ENCODE assay signal across 25 cellular contexts in the genomic region with DNA sequence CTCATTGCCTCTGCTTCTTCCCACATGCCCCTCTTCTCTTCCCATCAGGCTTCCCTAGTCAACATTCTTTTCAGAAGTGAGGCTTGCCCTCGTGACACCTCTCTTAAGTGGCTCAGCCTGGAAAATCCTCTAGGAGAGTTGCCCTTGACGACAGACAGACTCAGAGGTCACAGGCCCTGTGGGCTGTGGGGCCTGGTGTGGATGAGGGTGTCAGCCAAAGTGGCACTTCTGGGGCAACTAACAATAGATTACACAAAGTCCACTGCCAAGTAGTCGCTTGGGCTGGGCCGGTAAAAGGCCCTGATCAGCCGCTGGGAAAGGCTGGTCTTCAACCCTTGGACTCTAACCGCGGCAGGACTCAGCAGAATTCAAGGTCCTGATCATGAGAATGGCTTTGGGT. TPM values are rescaled to one million over a fixed set of nuclear protein-coding genes. Genes with fewer than 3 reads are reported as not detected.
DNase-seq lines count a peak whose midpoint lies in the region; ATAC-seq and TF ChIP-seq lines count a peak whose summit lies in the region.
"Had no signal": no experiment of that assay in that cellular context is flagged by ENCODE, and none has a peak within 500 bp of the region (broad histone marks: within the 10 kb centered on the region; RNA-seq: fewer than 3 reads in every experiment).

No MANE protein-coding gene starts in this region.

- H3K9me3 Mint-ChIP-seq in memory B cell: no peaks in the 10 kb centered on the region
- H3K9me3 Mint-ChIP-seq: activated naive CD4-positive, alpha-beta T cell treated with anti-CD3 and anti-CD28 coated beads for 36 hours; activated T-cell treated with anti-CD3 and anti-CD28 coated beads, Interleukin-2, amount 50 U/mL, for 24 hours; CD8-positive, alpha-beta T cell; effector memory CD8-positive, alpha-beta T cell; naive thymus-derived CD4-positive, alpha-beta T cell; stimulated activated naive B cell treated with anti-CD40 and anti-IgM and Interleukin-4, amounts not matched to agents 10 μg/mL and 1 μg/mL and 100 μg/mL, for 72 hours had no signal

- peaks cover 6% of the 10 kb centered on the region for H3K27me3 Mint-ChIP-seq in memory B cell
- H3K27me3 Mint-ChIP-seq: activated T-cell treated with anti-CD3 and anti-CD28 coated beads, Interleukin-2, amount 50 U/mL, for 24 hours had no signal

- DNase-seq in adrenal gland (peak; percentile 22 to 65 (median 46)), left cardiac atrium (peak; percentile 41), memory B cell (ENCODE audit: low spot score in 2 of 2) (no peak), thyroid gland (peak; percentile 20 to 22), ACHN (no peak), anterior cingulate cortex (lab: John Stamatoyannopoulos, UW) (no peak), NOMO-1 (lab: John Stamatoyannopoulos, UW; ENCODE audit: unreplicated experiment in 2 of 2) (no peak)
- DNase-seq: activated CD8-positive, alpha-beta T cell treated with anti-CD3 and anti-CD28 coated beads, Interleukin-2, amount 10 ng/mL, durations not matched to agents 7 days and 5 days; activated naive CD4-positive, alpha-beta T cell treated with anti-CD3 and anti-CD28 coated beads for 36 hours; activated T-cell treated with anti-CD3 and anti-CD28 coated beads, Interleukin-2, amount 50 U/mL, for 24 hours; CD8-positive, alpha-beta T cell; DMS153; effector memory CD8-positive, alpha-beta T cell; Kasumi-1; naive thymus-derived CD4-positive, alpha-beta T cell; NCI-H1092 treated with DMSO at 0.1 percent for 48 hours; NCI-H2029 treated with DMSO at 0.1 percent for 48 hours; NCI-H446; ovary; stimulated activated naive B cell treated with anti-CD40 and anti-IgM and Interleukin-4, amounts not matched to agents 10 μg/mL and 1 μg/mL and 100 μg/mL, for 72 hours; T1000 had no signal

- ATAC-seq in left cardiac atrium (peak; percentile 87 to 88), memory B cell (ENCODE audit: low read depth) (no peak)
- ATAC-seq: activated CD4-positive, CD25-positive, alpha-beta regulatory T cell treated with anti-CD3 and anti-CD28 coated beads, Interleukin-2, amount 50 U/mL, for 24 hours; activated CD8-positive, alpha-beta T cell treated with anti-CD3 and anti-CD28 coated beads, Interleukin-2, amount 10 ng/mL, durations not matched to agents 7 days and 5 days; CD8-positive, alpha-beta T cell; effector memory CD8-positive, alpha-beta T cell; HCT116; naive thymus-derived CD4-positive, alpha-beta T cell; stimulated activated naive B cell treated with anti-CD40 and anti-IgM and Interleukin-4, amounts not matched to agents 10 μg/mL and 1 μg/mL and 100 μg/mL, for 72 hours had no signal

- TF ChIP-seq CTCF in adrenal gland (IDR thresholded peaks at IDR 0.05) (no peak), thyroid gland (IDR thresholded peaks at IDR 0.05) (no peak)

- H3K4me1 ChIP-seq in adrenal gland (replicated peaks in 1 of 2) (peaks cover 0 to 6% of the 10 kb centered on the region in 2 donors), thyroid gland (peaks cover 0 to 15% of the 10 kb centered on the region in 2 donors)
- H3K4me1 ChIP-seq: ascending aorta had no signal

- intact Hi-C loops in adrenal gland (cut with DNase I): no loop called here
- intact Hi-C loops in left cardiac atrium (cut with DNase I): no loop called here
- intact Hi-C loops in thyroid gland (cut with DNase I): no loop called here

- H3K27me3 ChIP-seq in adrenal gland: no peaks in the 10 kb centered on the region
- H3K27me3 ChIP-seq in thyroid gland: no peaks in the 10 kb centered on the region
- H3K27me3 ChIP-seq: ascending aorta, ovary had no signal

- H3K4me3 ChIP-seq in adrenal gland: no peak overlapping the region
- H3K4me3 ChIP-seq in thyroid gland (replicated peaks in 1 of 3): no peak overlapping the region
- H3K4me3 ChIP-seq: ascending aorta, ovary had no signal

- 63 to 68% (median 66%) methylated on average over 5 to 7 of the region's 7 CpGs for WGBS in adrenal gland, 4 donors
- 66 to 68% methylated on average over 7 of the region's 7 CpGs for WGBS in thyroid gland, 2 donors

- no peaks in the 10 kb centered on the region for H3K36me3 Mint-ChIP-seq in memory B cell
- H3K36me3 Mint-ChIP-seq: CD8-positive, alpha-beta T cell; naive thymus-derived CD4-positive, alpha-beta T cell; stimulated activated naive B cell treated with anti-CD40 and anti-IgM and Interleukin-4, amounts not matched to agents 10 μg/mL and 1 μg/mL and 100 μg/mL, for 72 hours had no signal

- H3K4me1 Mint-ChIP-seq in memory B cell: peaks cover 6% of the 10 kb centered on the region
- H3K4me1 Mint-ChIP-seq: naive thymus-derived CD4-positive, alpha-beta T cell had no signal

- H3K27ac Mint-ChIP-seq in memory B cell: peak overlapping the region; percentile 18
- H3K27ac Mint-ChIP-seq: activated CD8-positive, alpha-beta T cell treated with anti-CD3 and anti-CD28 coated beads, Interleukin-2, amount 10 ng/mL, durations not matched to agents 7 days and 5 days; activated naive CD4-positive, alpha-beta T cell treated with anti-CD3 and anti-CD28 coated beads for 36 hours; activated T-cell treated with anti-CD3 and anti-CD28 coated beads, Interleukin-2, amount 50 U/mL, for 24 hours; CD8-positive, alpha-beta T cell; naive thymus-derived CD4-positive, alpha-beta T cell; stimulated activated naive B cell treated with anti-CD40 and anti-IgM and Interleukin-4, amounts not matched to agents 10 μg/mL and 1 μg/mL and 100 μg/mL, for 72 hours had no signal

- H3K9me3 ChIP-seq in adrenal gland (replicated peaks in 1 of 3) (no peaks in the 10 kb centered on the region), thyroid gland (no peaks in the 10 kb centered on the region)
- H3K9me3 ChIP-seq: ascending aorta, ovary had no signal

- no peak overlapping the region for H3K4me3 Mint-ChIP-seq in memory B cell
- H3K4me3 Mint-ChIP-seq: activated CD8-positive, alpha-beta T cell treated with anti-CD3 and anti-CD28 coated beads, Interleukin-2, amount 10 ng/mL, durations not matched to agents 7 days and 5 days; activated naive CD4-positive, alpha-beta T cell treated with anti-CD3 and anti-CD28 coated beads for 36 hours; activated T-cell treated with anti-CD3 and anti-CD28 coated beads, Interleukin-2, amount 50 U/mL, for 24 hours; CD8-positive, alpha-beta T cell; effector memory CD8-positive, alpha-beta T cell; naive thymus-derived CD4-positive, alpha-beta T cell; stimulated activated naive B cell treated with anti-CD40 and anti-IgM and Interleukin-4, amounts not matched to agents 10 μg/mL and 1 μg/mL and 100 μg/mL, for 72 hours had no signal

- no peak for TF ChIP-seq POLR2A in adrenal gland (IDR thresholded peaks at IDR 0.05)
- TF ChIP-seq POLR2A in thyroid gland (IDR thresholded peaks at IDR 0.05): no peak

- in situ Hi-C loops in ACHN (cut with HindIII; ENCODE audit: low pct_ligation_motif_present, low pct_unique_long_range_greater_than_20kb, low sequenced_read_pairs): no loop called here

- H3K36me3 ChIP-seq in adrenal gland (replicated peaks in 1 of 2) (no peaks in the 10 kb centered on the region), thyroid gland (no peaks in the 10 kb centered on the region)
- H3K36me3 ChIP-seq: ascending aorta, ovary had no signal

- peak overlapping the region in 1 of 5 donors; percentile 32 for H3K27ac ChIP-seq in adrenal gland
- no peak overlapping the region for H3K27ac ChIP-seq in thyroid gland
- H3K27ac ChIP-seq: ascending aorta, ovary, RWPE1 had no signal

RNA-seq across cellular contexts. Expression of gene METTL16, which starts 33.7 kb away (rescaled TPM):
- total RNA-seq in adrenal gland: 10 to 100 TPM; 15.3 to 94.7 (median 34.2) TPM
- polyA plus RNA-seq in adrenal gland: 10 to 100 TPM; 27.2 to 36.2 (median 33.9) TPM
- 10 to 100 TPM; 19.2 to 22.7 TPM for total RNA-seq in left cardiac atrium
- total RNA-seq in thyroid gland: 10 to 100 TPM; 30.4 to 48.9 (median 44.7) TPM

RNA-seq across cellular contexts. Expression of gene PAFAH1B1, which starts 48.1 kb away (rescaled TPM):
- total RNA-seq in adrenal gland: 100 to 1,000 TPM in 4 of 8 donors, 10 to 100 TPM in 4; 61.7 to 166 (median 106) TPM
- 100 to 1,000 TPM in 1 of 3 donors, 10 to 100 TPM in 2; 42.4 to 135 (median 50.8) TPM for polyA plus RNA-seq in adrenal gland
- total RNA-seq in left cardiac atrium: 100 to 1,000 TPM in 1 of 2 donors, 10 to 100 TPM in 1; 84.0 to 120 TPM
- 100 to 1,000 TPM; 102 to 184 (median 109) TPM for total RNA-seq in thyroid gland

Comparison
In these comparisons a context has a peak if more than half of its experiments do, and no peak if none do; other contexts are left out.
1. DNase-seq: peak in adrenal gland (7 of 7), left cardiac atrium (single experiment) and thyroid gland (2 of 2); none in memory B cell (0 of 2), ACHN (single experiment), anterior cingulate cortex (0 of 58) and NOMO-1 (0 of 2).